In the genomic region with DNA sequence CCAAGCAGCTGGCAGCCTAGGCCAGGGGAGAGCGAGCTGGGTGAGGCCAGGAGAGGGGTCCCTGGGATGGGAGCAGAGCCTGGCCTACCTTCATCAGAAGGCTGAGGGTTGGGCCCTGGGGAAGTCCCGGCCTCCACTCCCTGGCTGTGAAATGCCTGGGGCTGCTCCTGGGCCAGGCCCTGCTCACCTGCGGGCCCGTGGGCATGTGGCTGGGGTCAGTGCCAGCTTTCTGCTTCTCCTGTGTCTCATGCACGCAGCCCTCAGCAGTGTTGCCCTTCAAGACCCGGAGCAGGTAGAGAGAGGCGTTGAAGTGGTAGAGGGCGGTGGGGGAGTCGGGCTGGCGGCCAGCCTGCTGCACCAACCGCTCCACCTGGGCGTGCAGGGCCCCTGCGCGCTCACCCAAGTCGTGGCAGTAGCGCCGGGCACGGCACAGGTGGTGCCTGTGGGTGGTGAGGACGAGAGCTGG, we compare ENCODE assay signal across 21 cellular contexts. TPM values are rescaled to one million over a fixed set of nuclear protein-coding genes. Genes with fewer than 3 reads are reported as not detected.
DNase-seq lines count a peak whose midpoint lies in the region; ATAC-seq and TF ChIP-seq lines count a peak whose summit lies in the region.
"Had no signal": no experiment of that assay in that cellular context is flagged by ENCODE, and none has a peak within 500 bp of the region (broad histone marks: within the 10 kb centered on the region; RNA-seq: fewer than 3 reads in every experiment).

No MANE protein-coding gene starts in this region.

- DNase-seq in activated naive CD8-positive, alpha-beta T cell treated with anti-CD3 and anti-CD28 coated beads, Interleukin-2, amount 10 ng/mL, durations not matched to agents 7 days and 5 days, result no peak
- DNase-seq in activated naive CD8-positive, alpha-beta T cell treated with anti-CD3 and anti-CD28 coated beads for 36 hours, result no peak
- DNase-seq in chondrocyte (ENCODE audit: low spot score), result peak; percentile 81
- no peak for DNase-seq in spleen
- no peak for DNase-seq in T-helper 17 cell
- DNase-seq: 8988T; CD8-positive, alpha-beta memory T cell; DND-41; GM23248; NCI-H1048; NCI-H1436 treated with DMSO at 0.1 percent for 48 hours; NCI-H2081; NCI-H774; PC-3 had no signal

- H3K36me3 Mint-ChIP-seq in activated naive CD8-positive, alpha-beta T cell treated with anti-CD3 and anti-CD28 coated beads, Interleukin-2, amount 10 ng/mL, durations not matched to agents 7 days and 5 days, result peaks cover 3% of the 10 kb centered on the region
- H3K36me3 Mint-ChIP-seq in activated naive CD8-positive, alpha-beta T cell treated with anti-CD3 and anti-CD28 coated beads for 36 hours, result peaks cover 15% of the 10 kb centered on the region
- H3K36me3 Mint-ChIP-seq in chondrocyte (ENCODE audit: low read depth) (peaks cover 15% of the 10 kb centered on the region), T-helper 17 cell (ENCODE audit: low read depth) (peaks cover 4% of the 10 kb centered on the region)

- no peak overlapping the region for H3K4me3 ChIP-seq in spleen
- H3K4me3 ChIP-seq: BLaER1, GM23248 had no signal

- intact Hi-C loops in spleen (cut with DNase I; ENCODE audit: low total_unique reads), result no loop called here

- TF ChIP-seq POLR2A in spleen (IDR thresholded peaks at IDR 0.05), result no peak

- POLR2A ChIA-PET in activated naive CD8-positive, alpha-beta T cell treated with anti-CD3 and anti-CD28 coated beads, Interleukin-2, amount 10 ng/mL, durations not matched to agents 7 days and 5 days (lab: Charles Lee), result interaction anchor here (1.3 kb wide), 1 partner anchor 108 kb away, joined by 3 read pairs; no protein-coding TSS in a partner anchor

- WGBS in spleen, 5 donors, result 91 to 96% (median 95%) methylated on average over 13 to 19 of the region's 19 CpGs

- H3K4me1 ChIP-seq in spleen, result peaks cover 4 to 79% (median 49%) of the 10 kb centered on the region in 6 donors

- TF ChIP-seq CTCF in chondrocyte (IDR thresholded peaks at IDR 0.05), result no peak
- TF ChIP-seq CTCF in spleen (IDR thresholded peaks at IDR 0.05 in 8 of 11, conservative IDR thresholded peaks at IDR 0.05 in 3 of 11), result no peak

- H3K36me3 ChIP-seq in spleen, result peaks cover 0 to 100% (median 91%) of the 10 kb centered on the region in 6 donors

- no peaks in the 10 kb centered on the region for H3K27me3 ChIP-seq in spleen (replicated peaks in 1 of 7)
- H3K27me3 ChIP-seq: BLaER1 had no signal

- H3K4me3 Mint-ChIP-seq in activated naive CD8-positive, alpha-beta T cell treated with anti-CD3 and anti-CD28 coated beads, Interleukin-2, amount 10 ng/mL, durations not matched to agents 7 days and 5 days, result no peak overlapping the region
- no peak overlapping the region for H3K4me3 Mint-ChIP-seq in activated naive CD8-positive, alpha-beta T cell treated with anti-CD3 and anti-CD28 coated beads for 36 hours
- H3K4me3 Mint-ChIP-seq in chondrocyte (ENCODE audit: unreplicated experiment) (no peak overlapping the region), T-helper 17 cell (no peak overlapping the region)
- H3K4me3 Mint-ChIP-seq: CD8-positive, alpha-beta memory T cell had no signal

- no peaks in the 10 kb centered on the region for H3K9me3 Mint-ChIP-seq in activated naive CD8-positive, alpha-beta T cell treated with anti-CD3 and anti-CD28 coated beads, Interleukin-2, amount 10 ng/mL, durations not matched to agents 7 days and 5 days
- no peaks in the 10 kb centered on the region for H3K9me3 Mint-ChIP-seq in activated naive CD8-positive, alpha-beta T cell treated with anti-CD3 and anti-CD28 coated beads for 36 hours
- no peaks in the 10 kb centered on the region for H3K9me3 Mint-ChIP-seq in chondrocyte (ENCODE audit: low read depth)
- H3K9me3 Mint-ChIP-seq: CD8-positive, alpha-beta memory T cell had no signal

- no peaks in the 10 kb centered on the region for H3K9me3 ChIP-seq in spleen
- H3K9me3 ChIP-seq in T-helper 17 cell (ENCODE audit: control insufficient read depth, low read length, poor library complexity, severe bottlenecking), result no peaks in the 10 kb centered on the region
- H3K9me3 ChIP-seq: BLaER1 had no signal

- no peak for ATAC-seq in activated naive CD8-positive, alpha-beta T cell treated with anti-CD3 and anti-CD28 coated beads, Interleukin-2, amount 10 ng/mL, durations not matched to agents 7 days and 5 days (ENCODE audit: low read depth)
- ATAC-seq in T-helper 17 cell (no peak), HG03095 (IDR thresholded peaks at IDR 0.05; ENCODE audit: unreplicated experiment) (no peak)
- ATAC-seq: HCT116, PC-3 had no signal

- H3K27me3 Mint-ChIP-seq in activated naive CD8-positive, alpha-beta T cell treated with anti-CD3 and anti-CD28 coated beads, Interleukin-2, amount 10 ng/mL, durations not matched to agents 7 days and 5 days, result no peaks in the 10 kb centered on the region
- no peaks in the 10 kb centered on the region for H3K27me3 Mint-ChIP-seq in activated naive CD8-positive, alpha-beta T cell treated with anti-CD3 and anti-CD28 coated beads for 36 hours
- H3K27me3 Mint-ChIP-seq in chondrocyte (ENCODE audit: low read depth), result no peaks in the 10 kb centered on the region
- no peaks in the 10 kb centered on the region for H3K27me3 Mint-ChIP-seq in T-helper 17 cell
- H3K27me3 Mint-ChIP-seq: CD8-positive, alpha-beta memory T cell had no signal

- peak overlapping the region; percentile 76 for H3K27ac Mint-ChIP-seq in activated naive CD8-positive, alpha-beta T cell treated with anti-CD3 and anti-CD28 coated beads, Interleukin-2, amount 10 ng/mL, durations not matched to agents 7 days and 5 days
- H3K27ac Mint-ChIP-seq in activated naive CD8-positive, alpha-beta T cell treated with anti-CD3 and anti-CD28 coated beads for 36 hours, result no peak overlapping the region
- no peak overlapping the region for H3K27ac Mint-ChIP-seq in chondrocyte (ENCODE audit: unreplicated experiment)
- no peak overlapping the region for H3K27ac Mint-ChIP-seq in T-helper 17 cell

- H3K4me1 Mint-ChIP-seq in activated naive CD8-positive, alpha-beta T cell treated with anti-CD3 and anti-CD28 coated beads, Interleukin-2, amount 10 ng/mL, durations not matched to agents 7 days and 5 days, result no peaks in the 10 kb centered on the region
- H3K4me1 Mint-ChIP-seq in activated naive CD8-positive, alpha-beta T cell treated with anti-CD3 and anti-CD28 coated beads for 36 hours, result no peaks in the 10 kb centered on the region
- H3K4me1 Mint-ChIP-seq in chondrocyte (ENCODE audit: low read depth) (no peaks in the 10 kb centered on the region), T-helper 17 cell (no peaks in the 10 kb centered on the region)

- peak overlapping the region in 7 of 8 donors; percentile 2 to 74 (median 58) for H3K27ac ChIP-seq in spleen
- H3K27ac ChIP-seq: BLaER1, GM23248, KMS-11 had no signal

RNA-seq across cellular contexts. Expression of a gene that starts 12.4 kb away (rescaled TPM):
- 10 to 100 TPM; 59.1 to 61.6 TPM for total RNA-seq in activated naive CD8-positive, alpha-beta T cell treated with anti-CD3 and anti-CD28 coated beads, Interleukin-2, amount 10 ng/mL, durations not matched to agents 7 days and 5 days
- total RNA-seq in activated naive CD8-positive, alpha-beta T cell treated with anti-CD3 and anti-CD28 coated beads for 36 hours, result 100 to 1,000 TPM; 174 to 176 TPM
- total RNA-seq in chondrocyte (33.6 to 58.2 TPM (median 36.4 TPM) in 3 replicates), spleen (10 to 100 TPM; 37.1 to 71.2 (median 54.4) TPM), T-helper 17 cell (10 to 100 TPM; 63.8 to 64.4 TPM)
- 10 to 100 TPM; 24.7 to 48.6 (median 35.5) TPM for polyA plus RNA-seq in spleen

RNA-seq across cellular contexts. Expression of a gene that starts 17.6 kb away (rescaled TPM):
- total RNA-seq in activated naive CD8-positive, alpha-beta T cell treated with anti-CD3 and anti-CD28 coated beads, Interleukin-2, amount 10 ng/mL, durations not matched to agents 7 days and 5 days, result not detected
- total RNA-seq in activated naive CD8-positive, alpha-beta T cell treated with anti-CD3 and anti-CD28 coated beads for 36 hours, result not detected
- not detected in 3 replicates for total RNA-seq in chondrocyte
- total RNA-seq in spleen, result under 1 TPM in 1 of 7 donors, not detected in 6; 0.42 TPM
- polyA plus RNA-seq in spleen, result under 1 TPM in 1 of 3 donors, not detected in 2; 0.03 TPM
- not detected for total RNA-seq in T-helper 17 cell
- total RNA-seq: CD8-positive, alpha-beta memory T cell; GM23248; MCF 10A; NCI-H460; PC-3; SK-MEL-5 had no signal
- polyA plus RNA-seq: CD8-positive, alpha-beta memory T cell; GM23248 had no signal

RNA-seq across cellular contexts. Expression of a gene that starts 41.6 kb away (rescaled TPM):
- total RNA-seq in activated naive CD8-positive, alpha-beta T cell treated with anti-CD3 and anti-CD28 coated beads, Interleukin-2, amount 10 ng/mL, durations not matched to agents 7 days and 5 days, result not detected
- not detected for total RNA-seq in activated naive CD8-positive, alpha-beta T cell treated with anti-CD3 and anti-CD28 coated beads for 36 hours
- 0.32 to 0.36 TPM in 2 of 3 replicates, not detected in the other for total RNA-seq in chondrocyte
- 1 to 10 TPM in 2 of 7 donors, under 1 TPM in 5; 0.42 to 1.5 (median 0.97) TPM for total RNA-seq in spleen
- polyA plus RNA-seq in spleen, result under 1 TPM; 0.22 to 0.67 (median 0.36) TPM
- not detected for total RNA-seq in T-helper 17 cell
- total RNA-seq: CD8-positive, alpha-beta memory T cell; GM23248; MCF 10A; PC-3 had no signal
- polyA plus RNA-seq: CD8-positive, alpha-beta memory T cell; GM23248 had no signal

RNA-seq across cellular contexts. Expression of a gene that starts 44.1 kb away (rescaled TPM):
- total RNA-seq in activated naive CD8-positive, alpha-beta T cell treated with anti-CD3 and anti-CD28 coated beads, Interleukin-2, amount 10 ng/mL, durations not matched to agents 7 days and 5 days, result 1 to 10 TPM; 6.7 to 6.9 TPM
- under 1 TPM; 0.20 to 0.43 TPM for total RNA-seq in activated naive CD8-positive, alpha-beta T cell treated with anti-CD3 and anti-CD28 coated beads for 36 hours
- total RNA-seq in chondrocyte (0.70 to 0.87 TPM in 2 of 3 replicates, not detected in the other), spleen (10 to 100 TPM; 19.6 to 53.5 (median 36.6) TPM), T-helper 17 cell (under 1 TPM; 0.22 to 0.73 TPM)
- polyA plus RNA-seq in spleen, result 10 to 100 TPM in 2 of 3 donors, 1 to 10 TPM in 1; 8.1 to 20.4 (median 13.2) TPM
- total RNA-seq: GM23248, MCF 10A had no signal
